Comparison of ENCODE assay signal across 22 cellular contexts in genomic region chr9:94630833-94631232, GRCh38. TPM values are rescaled to one million over a fixed set of nuclear protein-coding genes. Genes with fewer than 3 reads are reported as not detected.
DNase-seq lines count a peak whose midpoint lies in the region; ATAC-seq, FAIRE-seq and TF ChIP-seq lines count a peak whose summit lies in the region.
"Had no signal": no experiment of that assay in that cellular context is flagged by ENCODE, and none has a peak within 500 bp of the region (broad histone marks: within the 10 kb centered on the region; RNA-seq: fewer than 3 reads in every experiment).

No MANE protein-coding gene starts in this region.

- H3K4me3 Mint-ChIP-seq in H9: peak overlapping the region in 1 of 2 experiments; percentile 51; a peak in 3 of 5 replicates
- no peak overlapping the region for H3K4me3 Mint-ChIP-seq in activated T-cell treated with anti-CD3 and anti-CD28 coated beads, Interleukin-2, amount 50 U/mL, for 72 hours
- H3K4me3 Mint-ChIP-seq: activated CD4-positive, alpha-beta T cell treated with anti-CD3 and anti-CD28 coated beads, Interleukin-2, amount 10 ng/mL, durations not matched to agents 7 days and 5 days had no signal

- H3K4me2 ChIP-seq in H9 (ENCODE audit: insufficient read depth, insufficient read length, low read length): no peak overlapping the region
- H3K4me2 ChIP-seq in keratinocyte (ENCODE audit: control insufficient read depth, extremely low read depth, insufficient read depth, low read depth, low read length): peak overlapping the region; percentile 76

- H3K36me3 ChIP-seq in SK-N-MC (ENCODE audit: insufficient read depth, low read length) (no peaks in the 10 kb centered on the region), keratinocyte (ENCODE audit: control insufficient read depth in 2 of 2, extremely low read depth in 1 of 2, insufficient read depth in 2 of 2, low read length in 2 of 2) (no peaks in the 10 kb centered on the region)
- H3K36me3 ChIP-seq: MG63, sigmoid colon, SJSA1 had no signal

- H2BK20ac ChIP-seq in H9 (ENCODE audit: low read depth, low read length, poor library complexity, severe bottlenecking): no peak overlapping the region

- H3T11ph ChIP-seq in H9 (ENCODE audit: low read length): no peak overlapping the region

- H2BK120ac ChIP-seq in H9 (ENCODE audit: low read depth, low read length, poor library complexity, severe bottlenecking): no peak overlapping the region

- WGBS in H9 (ENCODE audit: extremely low coverage, insufficient read length, low lambda C conversion rate): no CpG with 5 or more reads among the region's 5 CpGs

- H2AFZ ChIP-seq in H9 (ENCODE audit: low read length) (no peak overlapping the region), keratinocyte (ENCODE audit: control insufficient read depth, low read length) (no peak overlapping the region)

- H3K79me2 ChIP-seq in H9 (ENCODE audit: insufficient read depth, low read length) (no peaks in the 10 kb centered on the region), keratinocyte (ENCODE audit: control insufficient read depth, insufficient read depth, low read length) (no peaks in the 10 kb centered on the region)

- no peak overlapping the region for H3K4ac ChIP-seq in H9 (ENCODE audit: low read depth, low read length)

- no peak overlapping the region for H4K5ac ChIP-seq in H9 (ENCODE audit: insufficient read length, low read depth, low read length)

- no peak overlapping the region for H2BK12ac ChIP-seq in H9 (ENCODE audit: insufficient read length, low read depth, low read length)

- no peak for FAIRE-seq in keratinocyte (lab: Jason Lieb, UNC)

- H3K4me1 Mint-ChIP-seq in H9: peaks cover 36 to 51% of the 10 kb centered on the region in 2 experiments
- H3K4me1 Mint-ChIP-seq in activated T-cell treated with anti-CD3 and anti-CD28 coated beads, Interleukin-2, amount 50 U/mL, for 72 hours (ENCODE audit: low read depth): peaks cover 4% of the 10 kb centered on the region
- H3K4me1 Mint-ChIP-seq: activated CD4-positive, alpha-beta T cell treated with anti-CD3 and anti-CD28 coated beads, Interleukin-2, amount 10 ng/mL, durations not matched to agents 7 days and 5 days had no signal

- H3K27me3 Mint-ChIP-seq in H9 (ENCODE audit: low read depth): peaks cover 32% of the 10 kb centered on the region
- peaks cover 7% of the 10 kb centered on the region for H3K27me3 Mint-ChIP-seq in activated T-cell treated with anti-CD3 and anti-CD28 coated beads, Interleukin-2, amount 50 U/mL, for 72 hours (ENCODE audit: low read depth)

- H3K4me1 ChIP-seq in H9 (ENCODE audit: insufficient read depth, low read length): peaks cover 4% of the 10 kb centered on the region; the same call in 1 of the 2 replicates
- H3K4me1 ChIP-seq in keratinocyte (ENCODE audit: control insufficient read depth, extremely low read depth, insufficient read depth, low read length): peaks cover 24% of the 10 kb centered on the region
- H3K4me1 ChIP-seq: sigmoid colon, SJSA1 had no signal

- no peak overlapping the region for H4K8ac ChIP-seq in H9 (replicated peaks; ENCODE audit: insufficient read length, low read depth, low read length)

- H3K27me3 ChIP-seq in H9 (ENCODE audit: insufficient read depth, low read length): no peaks in the 10 kb centered on the region; the same call in 1 of the 2 replicates
- H3K27me3 ChIP-seq in keratinocyte (ENCODE audit: control insufficient read depth, extremely low read depth, insufficient read depth, low read length): no peaks in the 10 kb centered on the region
- H3K27me3 ChIP-seq: MG63, sigmoid colon, SJSA1 had no signal

- no peak overlapping the region for H3K9ac ChIP-seq in H9 (ENCODE audit: extremely low read depth, insufficient read length, low read length)
- no peak overlapping the region for H3K9ac ChIP-seq in SK-N-MC (ENCODE audit: insufficient read length)
- no peak overlapping the region for H3K9ac ChIP-seq in keratinocyte (ENCODE audit: control insufficient read depth, extremely low read depth, insufficient read depth, low read length)

- no peak overlapping the region for H2BK5ac ChIP-seq in H9 (ENCODE audit: insufficient read length, low read length)

- H3K56ac ChIP-seq in H9 (ENCODE audit: insufficient read length, low read depth, low read length): no peak overlapping the region

- H4K91ac ChIP-seq in H9 (ENCODE audit: insufficient read length, low read depth, low read length): no peak overlapping the region

- DNase-seq in H9: no peak
- peak; percentile 3 for DNase-seq in SK-N-MC (ENCODE audit: low read depth, low spot score)
- DNase-seq in keratinocyte (ENCODE audit: low read depth, low spot score): peak; percentile 26
- peak; percentile 31 for DNase-seq in renal cortical epithelial cell (ENCODE audit: low read depth)
- no peak for DNase-seq in NCI-H128 (lab: John Stamatoyannopoulos, UW; ENCODE audit: unreplicated experiment)
- DNase-seq in activated T-cell treated with anti-CD3 and anti-CD28 coated beads for 4 hours: no peak
- no peak for DNase-seq in activated T-cell treated with anti-CD3 and anti-CD28 coated beads, Interleukin-2, amount 50 U/mL, for 72 hours
- no peak for DNase-seq in inferior parietal cortex (ENCODE audit: extremely low spot score)
- DNase-seq: activated CD4-positive, alpha-beta T cell treated with anti-CD3 and anti-CD28 coated beads, Interleukin-2, amount 10 ng/mL, durations not matched to agents 7 days and 5 days; activated naive CD4-positive, alpha-beta T cell treated with anti-CD3 and anti-CD28 coated beads, Interleukin-2, amount 50 U/mL, for 16 hours; cortex of kidney; islet precursor cell; MG63; NCI-H1930; NCI-H510A treated with DMSO at 0.1 percent for 48 hours; sigmoid colon; stimulated activated CD4-positive, alpha-beta T cell treated with anti-CD3 and anti-CD28 coated beads, Interleukin-1b, Interleukin-23, amount 100 ng/mL, for 48 hours; T-helper 9 cell had no signal

- no peak overlapping the region for H2BK15ac ChIP-seq in H9 (ENCODE audit: low read depth, low read length)

- H4K20me1 ChIP-seq in H9 (ENCODE audit: control insufficient read depth, insufficient read depth, insufficient read length): no peaks in the 10 kb centered on the region
- H4K20me1 ChIP-seq in keratinocyte (ENCODE audit: control insufficient read depth, extremely low read depth, insufficient read depth, low read length): no peaks in the 10 kb centered on the region

- ATAC-seq in activated T-cell treated with anti-CD3 and anti-CD28 coated beads, Interleukin-2, amount 50 U/mL, for 72 hours (replicated peaks in 1 of 2): no peak

- H3K27ac ChIP-seq in H9 (ENCODE audit: insufficient read length, low read depth, low read length) (no peak overlapping the region), SK-N-MC (no peak overlapping the region), keratinocyte (ENCODE audit: control insufficient read depth, insufficient read depth, low read length) (no peak overlapping the region)
- H3K27ac ChIP-seq: sigmoid colon, SJSA1 had no signal

- H3K14ac ChIP-seq in H9 (ENCODE audit: insufficient read depth, low read length): no peak overlapping the region

- H2AK5ac ChIP-seq in H9 (ENCODE audit: insufficient read length, low read length): no peak overlapping the region

- no peaks in the 10 kb centered on the region for H3K23me2 ChIP-seq in H9 (ENCODE audit: insufficient read length, low read depth, low read length, poor library complexity, severe bottlenecking)

- dilution Hi-C loops in keratinocyte (cut with MboI; ENCODE audit: extremely low pct_ligation_motif_present, low sequenced_read_pairs): no loop called here

- H3K79me1 ChIP-seq in H9 (ENCODE audit: insufficient read depth, low read depth, low read length, poor library complexity, severe bottlenecking): no peaks in the 10 kb centered on the region

- H3K9me3 Mint-ChIP-seq in H9: no peaks in the 10 kb centered on the region; a peak in 1 of 5 replicates
- H3K9me3 Mint-ChIP-seq in activated T-cell treated with anti-CD3 and anti-CD28 coated beads, Interleukin-2, amount 50 U/mL, for 72 hours: no peaks in the 10 kb centered on the region
- H3K9me3 Mint-ChIP-seq: activated CD4-positive, alpha-beta T cell treated with anti-CD3 and anti-CD28 coated beads, Interleukin-2, amount 10 ng/mL, durations not matched to agents 7 days and 5 days had no signal

- peak overlapping the region in 2 of 3 experiments; percentile 32 to 71; a peak in 1 of 7 replicates for H3K27ac Mint-ChIP-seq in H9
- H3K27ac Mint-ChIP-seq in activated T-cell treated with anti-CD3 and anti-CD28 coated beads, Interleukin-2, amount 50 U/mL, for 72 hours: no peak overlapping the region
- H3K27ac Mint-ChIP-seq: activated CD4-positive, alpha-beta T cell treated with anti-CD3 and anti-CD28 coated beads, Interleukin-2, amount 10 ng/mL, durations not matched to agents 7 days and 5 days had no signal

- no peak for TF ChIP-seq CTCF in H9 (conservative IDR thresholded peaks at IDR 0.05)
- no peak for TF ChIP-seq CTCF in keratinocyte (optimal IDR thresholded peaks at IDR 0.05 in 1 of 3, IDR thresholded peaks at IDR 0.05 in 1 of 3, conservative IDR thresholded peaks at IDR 0.05 in 1 of 3; ENCODE audit: extremely low read depth in 1 of 3, insufficient read depth in 2 of 3, low read length in 3 of 3)

- H3K18ac ChIP-seq in H9 (ENCODE audit: insufficient read length, low read depth, low read length): no peak overlapping the region

- no peaks in the 10 kb centered on the region for H3K9me1 ChIP-seq in keratinocyte (ENCODE audit: control insufficient read depth, extremely low read depth, insufficient read depth, low read length)

- no peaks in the 10 kb centered on the region for H3K36me3 Mint-ChIP-seq in H9 (ENCODE audit: insufficient read depth in 1 of 3, low read depth in 3 of 3)
- H3K36me3 Mint-ChIP-seq in activated T-cell treated with anti-CD3 and anti-CD28 coated beads, Interleukin-2, amount 50 U/mL, for 72 hours (ENCODE audit: insufficient read depth in 2 of 2): no peaks in the 10 kb centered on the region

- H3K23ac ChIP-seq in H9 (ENCODE audit: insufficient read length, low read depth, low read length): no peak overlapping the region

- H3K4me3 ChIP-seq in SK-N-MC (no peak overlapping the region), keratinocyte (ENCODE audit: control insufficient read depth in 2 of 3, extremely low read depth in 1 of 3, insufficient read depth in 2 of 3, low read depth in 1 of 3, low read length in 3 of 3) (no peak overlapping the region)
- H3K4me3 ChIP-seq: MG63, sigmoid colon, SJSA1 had no signal

- H3K9me3 ChIP-seq in H9 (ENCODE audit: control insufficient read depth, low read depth, low read length) (no peaks in the 10 kb centered on the region), SK-N-MC (ENCODE audit: low read depth, low read length) (no peaks in the 10 kb centered on the region), keratinocyte (ENCODE audit: control insufficient read depth, low read depth, low read length) (no peaks in the 10 kb centered on the region)
- H3K9me3 ChIP-seq: MG63, sigmoid colon, SJSA1 had no signal

RNA-seq across cellular contexts. Expression of gene FBP1, which starts 8.5 kb away (rescaled TPM):
- 1.9 and 2.2 TPM in 2 replicates for total RNA-seq in H9 (2021)
- 0.16 to 0.29 TPM (median 0.26 TPM) in 3 replicates for polyA plus RNA-seq in keratinocyte
- 0.59 TPM for polyA plus RNA-seq in keratinocyte (2011; ENCODE audit: low read depth)
- 0.26 and 0.51 TPM in 2 replicates for polyA plus RNA-seq in keratinocyte (2011; cell fraction: cytosol; rRNA removed)
- 0.13 and 0.27 TPM in 2 replicates for polyA plus RNA-seq in keratinocyte (2011; cell fraction: nucleus; rRNA removed)
- 0.14 and 0.32 TPM in 2 replicates for polyA plus RNA-seq in keratinocyte (2012; ENCODE audit: low replicate concordance)
- polyA minus RNA-seq in keratinocyte: not detected in 3 replicates
- polyA minus RNA-seq in keratinocyte (2011; cell fraction: cytosol; rRNA and poly(A)+ RNA removed): not detected
- polyA minus RNA-seq in keratinocyte (2011; cell fraction: nucleus; rRNA and poly(A)+ RNA removed): not detected in 2 replicates
- total RNA-seq in renal cortical epithelial cell: 0.10 and 2.3 TPM in 2 replicates
- 1 to 10 TPM; 1.3 to 3.3 TPM for total RNA-seq in activated T-cell treated with anti-CD3 and anti-CD28 coated beads, Interleukin-2, amount 50 U/mL, for 72 hours
- total RNA-seq: SJSA1 had no signal

RNA-seq across cellular contexts. Expression of gene FBP2, which starts 37.2 kb away (rescaled TPM):
- total RNA-seq in H9 (2021) (not detected in 2 replicates), renal cortical epithelial cell (not detected in 2 replicates)
- not detected in 3 replicates for polyA plus RNA-seq in keratinocyte
- polyA plus RNA-seq in keratinocyte (2011; ENCODE audit: low read depth): not detected
- not detected in 2 replicates for polyA plus RNA-seq in keratinocyte (2011; cell fraction: cytosol; rRNA removed)
- not detected in 2 replicates for polyA plus RNA-seq in keratinocyte (2011; cell fraction: nucleus; rRNA removed)
- polyA plus RNA-seq in keratinocyte (2012; ENCODE audit: low replicate concordance): not detected in 2 replicates
- polyA minus RNA-seq in keratinocyte: not detected in 3 replicates
- polyA minus RNA-seq in keratinocyte (2011; cell fraction: cytosol; rRNA and poly(A)+ RNA removed): not detected
- not detected in 2 replicates for polyA minus RNA-seq in keratinocyte (2011; cell fraction: nucleus; rRNA and poly(A)+ RNA removed)
- total RNA-seq in activated T-cell treated with anti-CD3 and anti-CD28 coated beads, Interleukin-2, amount 50 U/mL, for 72 hours: not detected
- total RNA-seq: activated CD4-positive, alpha-beta T cell treated with anti-CD3 and anti-CD28 coated beads, Interleukin-2, amount 10 ng/mL, durations not matched to agents 7 days and 5 days; epithelial cell of proximal tubule; mononuclear cell; omental fat pad; sigmoid colon; SJSA1 had no signal

Comparison
In these comparisons a context has a peak if more than half of its experiments do, and no peak if none do; other contexts are left out.
1. DNase-seq: peak in SK-N-MC (single experiment), keratinocyte (single experiment) and renal cortical epithelial cell (single experiment); none in H9 (single experiment), NCI-H128 (single experiment), activated T-cell treated with anti-CD3 and anti-CD28 coated beads for 4 hours (single experiment), activated T-cell treated with anti-CD3 and anti-CD28 coated beads, Interleukin-2, amount 50 U/mL, for 72 hours (0 of 2) and inferior parietal cortex (single experiment).